Comparison of ENCODE assay signal across 10 cellular contexts in the genomic region with DNA sequence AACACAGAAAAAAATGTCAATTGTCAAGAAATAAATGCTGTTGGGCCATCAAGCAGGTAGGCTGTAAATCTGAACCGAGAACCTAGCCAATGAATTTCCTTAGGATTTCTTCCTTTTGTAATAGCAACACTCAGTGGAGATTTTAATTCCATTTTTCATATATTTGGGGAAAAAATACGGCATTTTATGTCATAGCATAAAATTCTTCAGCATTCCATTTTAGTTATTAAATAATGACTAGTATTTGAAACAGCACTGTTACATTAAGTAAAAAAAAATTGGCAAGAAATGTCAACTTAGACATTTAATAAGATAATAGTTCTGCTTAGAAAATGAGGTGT. TPM values are rescaled to one million over a fixed set of nuclear protein-coding genes. Genes with fewer than 3 reads are reported as not detected.
DNase-seq lines count a peak whose midpoint lies in the region; TF ChIP-seq lines count a peak whose summit lies in the region.
"Had no signal": no experiment of that assay in that cellular context is flagged by ENCODE, and none has a peak within 500 bp of the region (broad histone marks: within the 10 kb centered on the region; RNA-seq: fewer than 3 reads in every experiment).

No MANE protein-coding gene starts in this region.

- H3K27me3 Mint-ChIP-seq in endothelial cell (ENCODE audit: unreplicated experiment), result peaks cover 2% of the 10 kb centered on the region

- H4K8ac ChIP-seq in mesendoderm (ENCODE audit: low read depth, low read length), result no peak overlapping the region

- H3K27ac Mint-ChIP-seq in endothelial cell (ENCODE audit: unreplicated experiment), result peak overlapping the region; percentile 94

- H3K9me3 ChIP-seq in GM23248 (ENCODE audit: low read depth), result no peaks in the 10 kb centered on the region
- H3K9me3 ChIP-seq in SJSA1 (replicated peaks), result no peaks in the 10 kb centered on the region
- no peaks in the 10 kb centered on the region for H3K9me3 ChIP-seq in skeletal muscle tissue (ENCODE audit: control insufficient read depth in 3 of 3, low read length in 3 of 3)

- H3K79me2 ChIP-seq in GM23248 (ENCODE audit: insufficient read depth), result peaks cover 44% of the 10 kb centered on the region
- H3K79me2 ChIP-seq in mesendoderm (ENCODE audit: control insufficient read depth, insufficient read depth, low read length), result no peaks in the 10 kb centered on the region

- peak; percentile 28 for DNase-seq in GM23248
- DNase-seq in SJSA1 (ENCODE audit: low read depth in 1 of 2, low spot score in 2 of 2), result no peak
- no peak for DNase-seq in endothelial cell (ENCODE audit: low spot score)
- no peak for DNase-seq in mesendoderm
- no peak for DNase-seq in stimulated activated CD4-positive, alpha-beta T cell treated with anti-CD3 and anti-CD28 coated beads, Interleukin-1b, Interleukin-23, amount 100 ng/mL, for 48 hours
- no peak for DNase-seq in NCI-H2171 treated with DMSO at 0.1 percent for 48 hours (lab: John Stamatoyannopoulos, UW)
- DNase-seq in NCI-H1694 (lab: John Stamatoyannopoulos, UW), result no peak
- DNase-seq: activated CD4-positive, alpha-beta T cell treated with anti-CD3 and anti-CD28 coated beads, Interleukin-2, amount 50 U/mL, for 48 hours; NCI-H1417 had no signal

- no peak overlapping the region for H3K23ac ChIP-seq in mesendoderm (ENCODE audit: low read length)

- H3K27me3 ChIP-seq in GM23248 (replicated peaks; ENCODE audit: insufficient read depth), result no peaks in the 10 kb centered on the region
- H3K27me3 ChIP-seq in SJSA1 (replicated peaks), result no peaks in the 10 kb centered on the region
- no peaks in the 10 kb centered on the region for H3K27me3 ChIP-seq in skeletal muscle tissue (ENCODE audit: control insufficient read depth in 3 of 3, insufficient read depth in 3 of 3, low read length in 3 of 3)
- no peaks in the 10 kb centered on the region for H3K27me3 ChIP-seq in mesendoderm (ENCODE audit: insufficient read depth, low read length, poor library complexity)

- H2AK5ac ChIP-seq in mesendoderm (ENCODE audit: low read length), result no peak overlapping the region

- WGBS in GM23248 (ENCODE audit: low coverage in 1 of 2, low lambda C conversion rate in 2 of 2, missing lambda C conversion rate in 2 of 2), 2 experiments, result 0 to 1% methylated on average over 2 of the region's 2 CpGs
- WGBS in mesendoderm (ENCODE audit: extremely low coverage, insufficient coverage, low lambda C conversion rate), result no CpG with 5 or more reads among the region's 2 CpGs

- H3K27ac ChIP-seq in GM23248 (peak overlapping the region; percentile 100), SJSA1 (peak overlapping the region; percentile 99), skeletal muscle tissue (ENCODE audit: low read depth, low read length) (peak overlapping the region; percentile 82), mesendoderm (ENCODE audit: low read depth, low read length) (no peak overlapping the region)

- H3K4me3 Mint-ChIP-seq in endothelial cell (ENCODE audit: unreplicated experiment), result no peak overlapping the region

- no peak for TF ChIP-seq CTCF in endothelial cell (IDR thresholded peaks at IDR 0.05; ENCODE audit: unreplicated experiment)

- H3K79me1 ChIP-seq in mesendoderm (ENCODE audit: low read length), result no peaks in the 10 kb centered on the region

- no peak overlapping the region for H2BK120ac ChIP-seq in mesendoderm (ENCODE audit: low read depth, low read length)

- H3K56ac ChIP-seq in mesendoderm (ENCODE audit: low read length), result no peak overlapping the region

- H3K36me3 Mint-ChIP-seq in endothelial cell (ENCODE audit: low read depth, unreplicated experiment), result no peaks in the 10 kb centered on the region

- H3F3A ChIP-seq in GM23248 (ENCODE audit: insufficient read depth), result peaks cover 61% of the 10 kb centered on the region

- no peak overlapping the region for H2BK5ac ChIP-seq in mesendoderm (ENCODE audit: low read length)

- H3K4me1 ChIP-seq in GM23248 (ENCODE audit: insufficient read depth) (peaks cover 79% of the 10 kb centered on the region), SJSA1 (replicated peaks) (peaks cover 64% of the 10 kb centered on the region), skeletal muscle tissue (ENCODE audit: control insufficient read depth in 3 of 3, insufficient read depth in 3 of 3, low read length in 3 of 3) (peaks cover 0 to 8% (median 3%) of the 10 kb centered on the region in 3 donors), mesendoderm (ENCODE audit: control insufficient read depth, low read depth, low read length) (peaks cover 4% of the 10 kb centered on the region)

- H3K4me2 ChIP-seq in GM23248 (ENCODE audit: unreplicated experiment) (peak overlapping the region; percentile 86), mesendoderm (ENCODE audit: low read length) (no peak overlapping the region)

- H3K4me3 ChIP-seq in GM23248 (peak overlapping the region; percentile 70), SJSA1 (peak overlapping the region; percentile 18), skeletal muscle tissue (ENCODE audit: low read length in 3 of 3) (no peak overlapping the region), mesendoderm (ENCODE audit: low read length) (no peak overlapping the region)

- H4K5ac ChIP-seq in mesendoderm (ENCODE audit: low read length), result no peak overlapping the region

- H3K36me3 ChIP-seq in GM23248 (ENCODE audit: low read depth) (no peaks in the 10 kb centered on the region), SJSA1 (no peaks in the 10 kb centered on the region), skeletal muscle tissue (ENCODE audit: control insufficient read depth in 3 of 3, insufficient read depth in 3 of 3, low read length in 3 of 3) (no peaks in the 10 kb centered on the region), mesendoderm (ENCODE audit: control insufficient read depth, insufficient read depth, low read length) (no peaks in the 10 kb centered on the region)

- H3K9ac ChIP-seq in GM23248 (peak overlapping the region; percentile 90), skeletal muscle tissue (ENCODE audit: low read depth in 1 of 3, low read length in 3 of 3) (no peak overlapping the region), mesendoderm (ENCODE audit: low read length) (no peak overlapping the region)

- no peaks in the 10 kb centered on the region for H4K20me1 ChIP-seq in GM23248 (ENCODE audit: insufficient read depth)

- H3K18ac ChIP-seq in mesendoderm (ENCODE audit: low read length), result no peak overlapping the region

- H3K4ac ChIP-seq in mesendoderm (ENCODE audit: low read depth, low read length), result no peak overlapping the region

- H2AFZ ChIP-seq in GM23248, result no peak overlapping the region

- in situ Hi-C loops in GM23248 (cut with MboI), result no loop called here

- peaks cover 25% of the 10 kb centered on the region for H3K4me1 Mint-ChIP-seq in endothelial cell (ENCODE audit: unreplicated experiment)

- no peaks in the 10 kb centered on the region for H3K9me2 ChIP-seq in GM23248 (ENCODE audit: insufficient read depth)

- no peaks in the 10 kb centered on the region for H3K9me3 Mint-ChIP-seq in endothelial cell (ENCODE audit: unreplicated experiment)

- no peak overlapping the region for H2BK15ac ChIP-seq in mesendoderm (replicated peaks; ENCODE audit: low read depth)

RNA-seq across cellular contexts. Expression of gene VIM, which starts 12.3 kb away (rescaled TPM):
- 10,031 and 10,466 TPM in 2 replicates for total RNA-seq in GM23248 (2014; rRNA removed; shearing (Covaris generic))
- 3,784 and 3,823 TPM in 2 replicates for polyA plus RNA-seq in GM23248 (2016; fragmentation: Nextera tagmentation; extraction: Ambion mirVana)
- 7,646 and 7,733 TPM in 2 replicates for total RNA-seq in SJSA1 (2014; rRNA removed; shearing (Covaris generic))
- total RNA-seq in endothelial cell (ENCODE audit: unreplicated experiment), result 6,235 TPM
- 1,688 TPM for total RNA-seq in skeletal muscle tissue
- polyA plus RNA-seq in mesendoderm (2013, experiment 1 of 2), result 253 TPM
- polyA plus RNA-seq in mesendoderm (2013, experiment 2 of 2), result 277 TPM

RNA-seq across cellular contexts. Expression of gene TRDMT1, which starts 14.3 kb away (rescaled TPM):
- total RNA-seq in GM23248 (2014; rRNA removed; shearing (Covaris generic)), result 4.4 and 13.0 TPM in 2 replicates
- 4.3 and 7.2 TPM in 2 replicates for polyA plus RNA-seq in GM23248 (2016; fragmentation: Nextera tagmentation; extraction: Ambion mirVana)
- total RNA-seq in SJSA1 (2014; rRNA removed; shearing (Covaris generic)), result 10.4 and 11.4 TPM in 2 replicates
- total RNA-seq in endothelial cell (ENCODE audit: unreplicated experiment), result 17.7 TPM
- 16.2 TPM for total RNA-seq in skeletal muscle tissue
- polyA plus RNA-seq in mesendoderm (2013, experiment 1 of 2), result 10.3 TPM
- polyA plus RNA-seq in mesendoderm (2013, experiment 2 of 2), result 11.6 TPM

Comparison
In these comparisons a context has a peak if more than half of its experiments do, and no peak if none do; other contexts are left out.
1. H3K4me3 ChIP-seq: peak in GM23248 (single experiment) and SJSA1 (single experiment); none in skeletal muscle tissue (0 of 3) and mesendoderm (single experiment).